In genomic region chr1:1899266-1899966, GRCh38 we compare ENCODE assay signal across 8 cellular contexts. TPM values are rescaled to one million over a fixed set of nuclear protein-coding genes. Genes with fewer than 3 reads are reported as not detected.
DNase-seq lines count a peak whose midpoint lies in the region; ATAC-seq and TF ChIP-seq lines count a peak whose summit lies in the region.
"Had no signal": no experiment of that assay in that cellular context is flagged by ENCODE, and none has a peak within 500 bp of the region (broad histone marks: within the 10 kb centered on the region; RNA-seq: fewer than 3 reads in every experiment).

No MANE protein-coding gene starts in this region.

- peaks cover 3% of the 10 kb centered on the region for H3K27me3 Mint-ChIP-seq in CD4-positive, alpha-beta T cell

- H3K4me1 Mint-ChIP-seq in CD4-positive, alpha-beta T cell (ENCODE audit: low read depth) = peaks cover 18% of the 10 kb centered on the region

- no peak for DNase-seq in CD4-positive, alpha-beta T cell
- DNase-seq in GM12864 (ENCODE audit: low read depth) (no peak), SJCRH30 (peak; percentile 73 to 83), islet precursor cell (peak; percentile 66), thyroid gland (no peak), NCI-H510A treated with DMSO at 0.1 percent for 48 hours (lab: John Stamatoyannopoulos, UW) (no peak)

- WGBS in thyroid gland, 2 donors = 58 to 68% methylated on average over 4 to 13 of the region's 16 CpGs

- H3K27ac Mint-ChIP-seq in CD4-positive, alpha-beta T cell = no peak overlapping the region

- no peak for TF ChIP-seq CTCF in CD4-positive, alpha-beta T cell (IDR thresholded peaks at IDR 0.05)
- TF ChIP-seq CTCF in GM12864 (IDR thresholded peaks at IDR 0.05; ENCODE audit: low read depth, low read length, missing control alignments) = peak; percentile 62
- TF ChIP-seq CTCF in thyroid gland (IDR thresholded peaks at IDR 0.05) = no peak

- H3K36me3 Mint-ChIP-seq in CD4-positive, alpha-beta T cell (ENCODE audit: low read depth) = no peaks in the 10 kb centered on the region

- peak; percentile 49 for ATAC-seq in CD4-positive, alpha-beta T cell (ENCODE audit: poor library complexity)
- ATAC-seq in HG03159 (IDR thresholded peaks at IDR 0.05; ENCODE audit: unreplicated experiment) = no peak

- TF ChIP-seq POLR2A in thyroid gland (IDR thresholded peaks at IDR 0.05) = no peak

- peaks cover 10% of the 10 kb centered on the region for H3K4me1 ChIP-seq in SJCRH30
- peaks cover 7 to 10% of the 10 kb centered on the region in 2 donors for H3K4me1 ChIP-seq in thyroid gland

- H3K4me3 ChIP-seq in GM12864 (ENCODE audit: low read depth, low read length) = no peak overlapping the region
- H3K4me3 ChIP-seq in SJCRH30 = peak overlapping the region; percentile 10
- no peak overlapping the region for H3K4me3 ChIP-seq in thyroid gland (replicated peaks in 1 of 3)
- H3K4me3 ChIP-seq: adrenal gland had no signal

- intact Hi-C loops in CD4-positive, alpha-beta T cell (cut with DNase I, micrococcal nuclease) = no loop called here
- intact Hi-C loops in thyroid gland (cut with DNase I) = no loop called here

- no peak overlapping the region for H3K27ac ChIP-seq in CD4-positive, alpha-beta T cell (ENCODE audit: low read depth, low read length)
- H3K27ac ChIP-seq in SJCRH30 = peak overlapping the region; percentile 28
- H3K27ac ChIP-seq in thyroid gland = no peak overlapping the region
- H3K27ac ChIP-seq: adrenal gland had no signal

- no peaks in the 10 kb centered on the region for H3K27me3 ChIP-seq in CD4-positive, alpha-beta T cell (ENCODE audit: control insufficient read depth, insufficient read depth, low read length)
- no peaks in the 10 kb centered on the region for H3K27me3 ChIP-seq in SJCRH30
- H3K27me3 ChIP-seq in thyroid gland = no peaks in the 10 kb centered on the region
- H3K27me3 ChIP-seq: adrenal gland had no signal

- H3K36me3 ChIP-seq in SJCRH30 (no peaks in the 10 kb centered on the region), thyroid gland (no peaks in the 10 kb centered on the region)
- H3K36me3 ChIP-seq: adrenal gland had no signal

- H3K4me3 Mint-ChIP-seq in CD4-positive, alpha-beta T cell = no peak overlapping the region

- no peaks in the 10 kb centered on the region for H3K9me3 ChIP-seq in CD4-positive, alpha-beta T cell (ENCODE audit: control insufficient read depth, low read length)
- H3K9me3 ChIP-seq in SJCRH30 (replicated peaks) (no peaks in the 10 kb centered on the region), thyroid gland (no peaks in the 10 kb centered on the region)
- H3K9me3 ChIP-seq: adrenal gland had no signal

- H3K9me3 Mint-ChIP-seq in CD4-positive, alpha-beta T cell = no peaks in the 10 kb centered on the region

- POLR2A ChIA-PET in CD4-positive, alpha-beta T cell (lab: Charles Lee) = interaction anchor here (0.6 to 1.6 kb wide), 2 partner anchors 8 to 9 kb away, joined by 4 to 7 read pairs; no protein-coding TSS in a partner anchor

- CTCF ChIA-PET in CD4-positive, alpha-beta T cell (lab: Charles Lee) = interaction anchor here (1.1 to 2.9 kb wide), 2 partner anchors 9 to 32 kb away, joined by 3 to 14 read pairs; no protein-coding TSS in a partner anchor

RNA-seq across cellular contexts. Expression of gene GNB1, which starts 8.5 kb away (rescaled TPM):
- 100 to 1,000 TPM; 138 to 149 TPM for total RNA-seq in CD4-positive, alpha-beta T cell
- 167 and 184 TPM in 2 replicates for total RNA-seq in SJCRH30 (2014; rRNA removed; shearing (Covaris generic))
- 100 to 1,000 TPM; 154 to 200 (median 174) TPM for total RNA-seq in thyroid gland

RNA-seq across cellular contexts. Expression of gene CALML6, which starts 15.6 kb away (rescaled TPM):
- under 1 TPM; 0.47 to 0.69 TPM for total RNA-seq in CD4-positive, alpha-beta T cell
- total RNA-seq in SJCRH30 (2014; rRNA removed; shearing (Covaris generic)) = 0.12 and 0.20 TPM in 2 replicates
- total RNA-seq in thyroid gland = under 1 TPM in 1 of 4 donors, not detected in 3; 0.13 TPM

RNA-seq across cellular contexts. Expression of gene TMEM52, which starts 19.7 kb away (rescaled TPM):
- total RNA-seq in CD4-positive, alpha-beta T cell = 1 to 10 TPM in 1 of 2 experiments, under 1 TPM in 1; 0.49 to 1.9 TPM
- 0.61 and 1.0 TPM in 2 replicates for total RNA-seq in SJCRH30 (2014; rRNA removed; shearing (Covaris generic))
- not detected for total RNA-seq in thyroid gland

Comparison
In these comparisons a context has a peak if more than half of its experiments do, and no peak if none do; other contexts are left out.
1. DNase-seq: peak in SJCRH30 (2 of 2) and islet precursor cell (single experiment); none in CD4-positive, alpha-beta T cell (0 of 10), GM12864 (single experiment), thyroid gland (0 of 2) and NCI-H510A treated with DMSO at 0.1 percent for 48 hours (single experiment).